ENCODE assay signal across 8 cellular contexts in genomic region chr1:19436716-19437476, GRCh38. TPM values are rescaled to one million over a fixed set of nuclear protein-coding genes. Genes with fewer than 3 reads are reported as not detected.
DNase-seq lines count a peak whose midpoint lies in the region; ATAC-seq and TF ChIP-seq lines count a peak whose summit lies in the region.

No MANE protein-coding gene starts in this region.

- POLR2A ChIA-PET in SK-N-SH (lab: Yijun Ruan, JAX), result interaction anchor here (1.0 kb wide), 1 partner anchor 8 kb away, joined by 4 read pairs; no protein-coding TSS in a partner anchor

- H2AFZ ChIP-seq in SK-N-SH (ENCODE audit: low read depth), result no peak overlapping the region
- H2AFZ ChIP-seq in mammary epithelial cell (ENCODE audit: low read depth, low read length), result no peak overlapping the region
- no peak overlapping the region for H2AFZ ChIP-seq in Karpas-422 (ENCODE audit: low read length)

- peaks cover 26% of the 10 kb centered on the region for H3F3A ChIP-seq in SK-N-SH (replicated peaks; ENCODE audit: insufficient read depth)

- H3K4me2 ChIP-seq in SK-N-SH (peak overlapping the region; percentile 26), mammary epithelial cell (ENCODE audit: insufficient read depth, low read depth, low read length) (peak overlapping the region; percentile 46), Karpas-422 (ENCODE audit: low read depth, low read length, poor library complexity, severe bottlenecking) (no peak overlapping the region)

- BruUV-seq in mammary epithelial cell (replicated peaks; lab: Mats Ljungman, UMichigan), result TSS peak; percentile 30

- H3K9me2 ChIP-seq in SK-N-SH (no peaks in the 10 kb centered on the region), Karpas-422 (replicated peaks; ENCODE audit: insufficient read depth, low read length) (no peaks in the 10 kb centered on the region)

- CTCF ChIA-PET in SK-N-SH (lab: Yijun Ruan, JAX) (interaction anchor here (1.8 to 10.1 kb wide), 6 partner anchors 11 to 217 kb away, joined by 6 to 74 read pairs (median 16); no protein-coding TSS in a partner anchor), mammary epithelial cell (lab: Charles Lee; ENCODE audit: low non-redundant PET) (no interaction called here)

- TF ChIP-seq CTCF in SK-N-SH (IDR thresholded peaks at IDR 0.05), result no peak
- no peak for TF ChIP-seq CTCF in mammary epithelial cell (conservative IDR thresholded peaks at IDR 0.05 in 1 of 2, IDR thresholded peaks at IDR 0.05 in 1 of 2; ENCODE audit: extremely low read depth in 1 of 2, insufficient read depth in 1 of 2, low read depth in 1 of 2, low read length in 2 of 2)
- TF ChIP-seq CTCF in lower leg skin (IDR thresholded peaks at IDR 0.05), result no peak
- no peak for TF ChIP-seq CTCF in thoracic aorta (IDR thresholded peaks at IDR 0.05)

- no peak for TF ChIP-seq EP300 in SK-N-SH (IDR thresholded peaks at IDR 0.05; ENCODE audit: borderline replicate concordance in 1 of 2, low read depth in 1 of 2, low read length in 1 of 2)

- H3K27me3 ChIP-seq in SK-N-SH (ENCODE audit: insufficient read depth) (no peaks in the 10 kb centered on the region), mammary epithelial cell (ENCODE audit: insufficient read depth, low read length) (no peaks in the 10 kb centered on the region), thoracic aorta (replicated peaks; ENCODE audit: insufficient read depth) (no peaks in the 10 kb centered on the region), Karpas-422 (ENCODE audit: low read length) (no peaks in the 10 kb centered on the region)

- ATAC-seq in SK-N-SH treated with all-trans-retinoic acid at 6 μM for 48 hours, result no peak
- ATAC-seq in thoracic aorta (ENCODE audit: insufficient number of reproducible peaks, low FRiP score, low read depth), result no peak
- no peak for ATAC-seq in HG03045 (IDR thresholded peaks at IDR 0.05; ENCODE audit: unreplicated experiment)

- peaks cover 4 to 10% of the 10 kb centered on the region in 2 experiments for H3K36me3 ChIP-seq in SK-N-SH (replicated peaks in 1 of 2; ENCODE audit: control insufficient read depth in 1 of 2, insufficient read depth in 2 of 2, low read length in 1 of 2)
- peaks cover 3% of the 10 kb centered on the region for H3K36me3 ChIP-seq in mammary epithelial cell (ENCODE audit: insufficient read depth, low read length)
- no peaks in the 10 kb centered on the region for H3K36me3 ChIP-seq in thoracic aorta
- H3K36me3 ChIP-seq in Karpas-422 (ENCODE audit: insufficient read depth, low read length), result no peaks in the 10 kb centered on the region

- H3K9me3 ChIP-seq in SK-N-SH (no peaks in the 10 kb centered on the region), mammary epithelial cell (replicated peaks; ENCODE audit: insufficient read depth, low read length) (no peaks in the 10 kb centered on the region), thoracic aorta (no peaks in the 10 kb centered on the region), Karpas-422 (ENCODE audit: low read length) (no peaks in the 10 kb centered on the region)

- in situ Hi-C loops in mammary epithelial cell (cut with MboI; ENCODE audit: low sequenced_read_pairs in 2 of 2), result no loop called here

- H3K27ac ChIP-seq in SK-N-SH (ENCODE audit: low read depth in 2 of 2, low read length in 1 of 2) (peak overlapping the region; percentile 21 to 62; a peak in 3 of 4 replicates), mammary epithelial cell (ENCODE audit: insufficient read depth, low read depth, low read length) (peak overlapping the region; percentile 46), thoracic aorta (peak overlapping the region; percentile 82 to 88), Karpas-422 (ENCODE audit: low read length) (no peak overlapping the region)

- dilution Hi-C loops in mammary epithelial cell (cut with HindIII; ENCODE audit: low sequenced_read_pairs), result loop anchor here (10.0 kb wide), 1 partner anchor 48 kb away; the partner anchor contains the start of gene CAPZB

- TF ChIP-seq RAD21 in SK-N-SH (IDR thresholded peaks at IDR 0.05; ENCODE audit: low read length), result no peak

- WGBS in SK-N-SH (ENCODE audit: low lambda C conversion rate), result 62% methylated on average over 6 of the region's 8 CpGs
- 32% methylated on average over 8 of the region's 8 CpGs for WGBS in mammary epithelial cell (ENCODE audit: low coverage, missing lambda C conversion rate)
- 36 to 44% methylated on average over 8 of the region's 8 CpGs for WGBS in lower leg skin, 2 donors

- peaks cover 100% of the 10 kb centered on the region for H3K79me2 ChIP-seq in SK-N-SH (ENCODE audit: insufficient read depth)
- H3K79me2 ChIP-seq in mammary epithelial cell (ENCODE audit: insufficient read depth, low read length), result peaks cover 96% of the 10 kb centered on the region
- H3K79me2 ChIP-seq in Karpas-422 (ENCODE audit: low read length), result peaks cover 97% of the 10 kb centered on the region

- H3K4me3 ChIP-seq in SK-N-SH (ENCODE audit: low read depth in 2 of 2, low read length in 1 of 2), result no peak overlapping the region
- no peak overlapping the region for H3K4me3 ChIP-seq in mammary epithelial cell (replicated peaks in 1 of 3; ENCODE audit: insufficient read depth in 1 of 3, low read depth in 2 of 3, low read length in 3 of 3)
- no peak overlapping the region for H3K4me3 ChIP-seq in lower leg skin (ENCODE audit: low read depth, poor library complexity, severe bottlenecking)
- peak overlapping the region; percentile 7 for H3K4me3 ChIP-seq in thoracic aorta
- H3K4me3 ChIP-seq in Karpas-422 (ENCODE audit: low read length), result no peak overlapping the region

- H4K20me1 ChIP-seq in SK-N-SH (ENCODE audit: insufficient read depth) (peaks cover 94% of the 10 kb centered on the region), mammary epithelial cell (ENCODE audit: insufficient read depth, low read length) (peaks cover 2% of the 10 kb centered on the region), Karpas-422 (ENCODE audit: insufficient read depth, low read depth, low read length) (peaks cover 19% of the 10 kb centered on the region; the same call in 1 of the 2 replicates)

- TF ChIP-seq POLR2A in lower leg skin (IDR thresholded peaks at IDR 0.05), result no peak

- DNase-seq in SK-N-SH (no peak), mammary epithelial cell (peak; percentile 78), lower leg skin (ENCODE audit: low spot score in 2 of 2) (peak; percentile 87 to 96), thoracic aorta (ENCODE audit: low spot score) (no peak), Karpas-422 (no peak), H4 (ENCODE audit: low spot score) (no peak)

- H3K9ac ChIP-seq in SK-N-SH, result no peak overlapping the region
- peak overlapping the region; percentile 3 for H3K9ac ChIP-seq in mammary epithelial cell (ENCODE audit: insufficient read depth, low read length)
- H3K9ac ChIP-seq in Karpas-422 (ENCODE audit: low read length), result no peak overlapping the region

- peaks cover 71 to 76% of the 10 kb centered on the region in 2 experiments for H3K4me1 ChIP-seq in SK-N-SH (ENCODE audit: control insufficient read depth in 1 of 2, insufficient read depth in 2 of 2, low read depth in 1 of 2, low read length in 1 of 2)
- peaks cover 63% of the 10 kb centered on the region for H3K4me1 ChIP-seq in mammary epithelial cell (ENCODE audit: insufficient read depth, low read length)
- peaks cover 86 to 95% of the 10 kb centered on the region in 2 donors for H3K4me1 ChIP-seq in thoracic aorta (ENCODE audit: control insufficient read depth in 1 of 2, low read depth in 2 of 2)
- H3K4me1 ChIP-seq in Karpas-422 (ENCODE audit: low read length), result peaks cover 20% of the 10 kb centered on the region

- intact Hi-C loops in mammary epithelial cell (cut with micrococcal nuclease), result no loop called here
- intact Hi-C loops in lower leg skin (cut with DNase I; ENCODE audit: low total_unique reads), result no loop called here

TF ChIP-seq in SK-N-SH, 30 proteins besides CTCF, POLR2A, EP300 and RAD21:
- TF ChIP-seq NFIC (IDR thresholded peaks at IDR 0.05; ENCODE audit: borderline replicate concordance) (peak; percentile 28; the same call in 1 of the 2 replicates), EZH2phosphoT487 (IDR thresholded peaks at IDR 0.05; ENCODE audit: borderline replicate concordance, low read depth) (no peak)
TF ChIP-seq in SK-N-SH: peak in this region for 1.

TF ChIP-seq in SK-N-SH treated with all-trans-retinoic acid at 6 μM for 48 hours, 23 proteins besides CTCF, POLR2A, EP300 and RAD21 (continues in another document):
- TF ChIP-seq, protein P1, sequence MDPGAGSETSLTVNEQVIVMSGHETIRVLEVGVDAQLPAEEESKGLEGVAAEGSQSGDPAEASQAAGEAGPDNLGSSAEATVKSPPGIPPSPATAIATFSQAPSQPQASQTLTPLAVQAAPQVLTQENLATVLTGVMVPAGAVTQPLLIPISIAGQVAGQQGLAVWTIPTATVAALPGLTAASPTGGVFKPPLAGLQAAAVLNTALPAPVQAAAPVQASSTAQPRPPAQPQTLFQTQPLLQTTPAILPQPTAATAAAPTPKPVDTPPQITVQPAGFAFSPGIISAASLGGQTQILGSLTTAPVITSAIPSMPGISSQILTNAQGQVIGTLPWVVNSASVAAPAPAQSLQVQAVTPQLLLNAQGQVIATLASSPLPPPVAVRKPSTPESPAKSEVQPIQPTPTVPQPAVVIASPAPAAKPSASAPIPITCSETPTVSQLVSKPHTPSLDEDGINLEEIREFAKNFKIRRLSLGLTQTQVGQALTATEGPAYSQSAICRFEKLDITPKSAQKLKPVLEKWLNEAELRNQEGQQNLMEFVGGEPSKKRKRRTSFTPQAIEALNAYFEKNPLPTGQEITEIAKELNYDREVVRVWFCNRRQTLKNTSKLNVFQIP (CRISPR knock-in tag; IDR thresholded peaks at IDR 0.05; ENCODE audit: borderline replicate concordance, low read depth), result no peak
- no peak for TF ChIP-seq ZNF8 (CRISPR knock-in tag; IDR thresholded peaks at IDR 0.05)
- no peak for TF ChIP-seq ESRRG (CRISPR knock-in tag; IDR thresholded peaks at IDR 0.05)
- TF ChIP-seq PPARA (CRISPR knock-in tag; IDR thresholded peaks at IDR 0.05; ENCODE audit: borderline replicate concordance), result no peak

RNA-seq across cellular contexts. Expression of gene CAPZB, which starts 48.4 kb away (rescaled TPM):
- 116 and 122 TPM in 2 replicates for polyA plus RNA-seq in SK-N-SH (2012; rRNA removed)
- 137 and 163 TPM in 2 replicates for polyA plus RNA-seq in SK-N-SH (2012; cell fraction: cytosol; rRNA removed)
- polyA plus RNA-seq in SK-N-SH (2012; cell fraction: nucleus; rRNA removed), result 55.0 and 73.6 TPM in 2 replicates
- total RNA-seq in mammary epithelial cell, result 100 to 1,000 TPM; 134 to 309 TPM
- 337 TPM for polyA plus RNA-seq in mammary epithelial cell
- 222 TPM for polyA minus RNA-seq in mammary epithelial cell
- total RNA-seq in lower leg skin, result 100 to 1,000 TPM in 2 of 4 donors, 10 to 100 TPM in 2; 84.7 to 124 (median 103) TPM
- 100 to 1,000 TPM; 119 to 174 TPM for total RNA-seq in thoracic aorta
- 55.5 and 72.9 TPM in 2 replicates for total RNA-seq in Karpas-422 (2014; rRNA removed; shearing (Covaris generic); ENCODE audit: low replicate concordance)
- 165 and 184 TPM in 2 replicates for total RNA-seq in H4 (2014; rRNA removed; shearing (Covaris generic))

Comparison
In these comparisons a context has a peak if more than half of its experiments do, and no peak if none do; other contexts are left out.
1. DNase-seq: peak in mammary epithelial cell (single experiment) and lower leg skin (2 of 2); none in SK-N-SH (single experiment), thoracic aorta (single experiment), Karpas-422 (single experiment) and H4 (single experiment).